Comparison of ENCODE assay signal across 28 cellular contexts in genomic region chr3:2090095-2090494, GRCh38.
"Had no signal": no experiment of that assay in that cellular context is flagged by ENCODE, and none has a peak within 500 bp of the region (broad histone marks: within the 10 kb centered on the region; RNA-seq: fewer than 3 reads in every experiment).

No MANE protein-coding gene starts in this region.

- H3K36me3 Mint-ChIP-seq: stimulated activated effector memory CD8-positive, alpha-beta T cell treated with anti-CD3 and anti-CD28 coated beads, Interleukin-12 subunit alpha, Interleukin-12 subunit beta, amount 100 ng/mL, for 72 hours; stimulated activated memory B cell treated with anti-CD40 and anti-IgM and Interleukin-4, amounts not matched to agents 10 μg/mL and 1 μg/mL and 100 μg/mL, for 72 hours; stimulated activated naive B cell treated with anti-CD40 and anti-IgM and Interleukin-4, amounts not matched to agents 10 μg/mL and 1 μg/mL and 100 μg/mL, for 72 hours; type B pancreatic cell had no signal

- H3K4me1 Mint-ChIP-seq: stimulated activated effector memory CD8-positive, alpha-beta T cell treated with anti-CD3 and anti-CD28 coated beads, Interleukin-12 subunit alpha, Interleukin-12 subunit beta, amount 100 ng/mL, for 72 hours; stimulated activated memory B cell treated with anti-CD40 and anti-IgM and Interleukin-4, amounts not matched to agents 10 μg/mL and 1 μg/mL and 100 μg/mL, for 72 hours; stimulated activated naive B cell treated with anti-CD40 and anti-IgM and Interleukin-4, amounts not matched to agents 10 μg/mL and 1 μg/mL and 100 μg/mL, for 72 hours; stimulated activated naive CD8-positive, alpha-beta T cell treated with anti-CD3 and anti-CD28 coated beads, Interleukin-15, amount 100 ng/mL, for 72 hours had no signal

- H3K4me3 ChIP-seq: stomach, suprapubic skin, testis, thoracic aorta, thyroid gland, tibial artery, tibial nerve, transverse colon, upper lobe of left lung, upper lobe of right lung, uterus, vagina had no signal

- H3K27me3 ChIP-seq: stomach, suprapubic skin, testis, thyroid gland, tibial artery, tibial nerve, transverse colon, upper lobe of left lung, uterus, vagina had no signal

- DNase-seq: stimulated activated CD4-positive, alpha-beta T cell treated with anti-CD3 and anti-CD28 coated beads, Interleukin-2, amount 100 ng/mL, for 48 hours; stimulated activated CD4-positive, alpha-beta T cell treated with anti-CD3 and anti-CD28 coated beads, Interleukin-4, amount 100 ng/mL, for 1 hour; stimulated activated CD4-positive, alpha-beta T cell treated with anti-CD3 and anti-CD28 coated beads, Interleukin-4, amount 100 ng/mL, for 24 hours; stimulated activated CD4-positive, alpha-beta T cell treated with anti-CD3 and anti-CD28 coated beads, Interleukin-4, amount 100 ng/mL, for 4 hours; stimulated activated CD8-positive, alpha-beta memory T cell treated with anti-CD3 and anti-CD28 coated beads, Interleukin-4, amount 100 ng/mL, for 48 hours; stimulated activated naive B cell treated with anti-CD40 and anti-IgM and Interleukin-4, amounts not matched to agents 10 μg/mL and 1 μg/mL and 100 μg/mL, for 72 hours; stimulated activated naive CD4-positive, alpha-beta T cell; stimulated activated naive CD4-positive, alpha-beta T cell treated with Interleukin-2 at 50 U/mL for 16 hours; stimulated activated naive CD8-positive, alpha-beta T cell treated with anti-CD3 and anti-CD28 coated beads, Interleukin-15, amount 100 ng/mL, for 72 hours; stimulated activated naive CD8-positive, alpha-beta T cell treated with anti-CD3 and anti-CD28 coated beads, Interleukin-15, Interleukin-2, amounts not matched to agents 100 U/mL and 50 U/mL, for 24 hours; stomach; substantia nigra; testis; thyroid gland; tibial artery; transverse colon; trophoblast cell; upper lobe of left lung; upper lobe of right lung; uterus had no signal

- H3K27me3 Mint-ChIP-seq: stimulated activated memory B cell treated with anti-CD40 and anti-IgM and Interleukin-4, amounts not matched to agents 10 μg/mL and 1 μg/mL and 100 μg/mL, for 72 hours; stimulated activated naive B cell treated with anti-CD40 and anti-IgM and Interleukin-4, amounts not matched to agents 10 μg/mL and 1 μg/mL and 100 μg/mL, for 72 hours had no signal

- H3K4me3 Mint-ChIP-seq: stimulated activated effector memory CD8-positive, alpha-beta T cell treated with anti-CD3 and anti-CD28 coated beads, Interleukin-12 subunit alpha, Interleukin-12 subunit beta, amount 100 ng/mL, for 72 hours; stimulated activated memory B cell treated with anti-CD40 and anti-IgM and Interleukin-4, amounts not matched to agents 10 μg/mL and 1 μg/mL and 100 μg/mL, for 72 hours; stimulated activated naive B cell treated with anti-CD40 and anti-IgM and Interleukin-4, amounts not matched to agents 10 μg/mL and 1 μg/mL and 100 μg/mL, for 72 hours; stimulated activated naive CD8-positive, alpha-beta T cell treated with anti-CD3 and anti-CD28 coated beads, Interleukin-15, amount 100 ng/mL, for 72 hours; stimulated activated naive CD8-positive, alpha-beta T cell treated with anti-CD3 and anti-CD28 coated beads, Interleukin-15, Interleukin-2, amounts not matched to agents 100 ng/mL and 50 ng/mL, for 24 hours; type B pancreatic cell had no signal

- H3K36me3 ChIP-seq: stomach, suprapubic skin, thoracic aorta, thyroid gland, tibial artery, tibial nerve, transverse colon, upper lobe of left lung, upper lobe of right lung, uterus, vagina had no signal

- H3K27ac Mint-ChIP-seq: stimulated activated effector memory CD8-positive, alpha-beta T cell treated with anti-CD3 and anti-CD28 coated beads, Interleukin-12 subunit alpha, Interleukin-12 subunit beta, amount 100 ng/mL, for 72 hours; stimulated activated memory B cell treated with anti-CD40 and anti-IgM and Interleukin-4, amounts not matched to agents 10 μg/mL and 1 μg/mL and 100 μg/mL, for 72 hours; stimulated activated naive B cell treated with anti-CD40 and anti-IgM and Interleukin-4, amounts not matched to agents 10 μg/mL and 1 μg/mL and 100 μg/mL, for 72 hours; stimulated activated naive CD8-positive, alpha-beta T cell treated with anti-CD3 and anti-CD28 coated beads, Interleukin-15, amount 100 ng/mL, for 72 hours; stimulated activated naive CD8-positive, alpha-beta T cell treated with anti-CD3 and anti-CD28 coated beads, Interleukin-15, Interleukin-2, amounts not matched to agents 100 ng/mL and 50 ng/mL, for 24 hours; type B pancreatic cell had no signal

- H3K9me3 Mint-ChIP-seq: stimulated activated naive CD8-positive, alpha-beta T cell treated with anti-CD3 and anti-CD28 coated beads, Interleukin-15, Interleukin-2, amounts not matched to agents 100 ng/mL and 50 ng/mL, for 24 hours had no signal

- ATAC-seq: stimulated activated effector memory CD8-positive, alpha-beta T cell treated with anti-CD3 and anti-CD28 coated beads, Interleukin-12 subunit alpha, Interleukin-12 subunit beta, amount 100 ng/mL, for 72 hours; stimulated activated memory B cell treated with anti-CD40 and anti-IgM and Interleukin-4, amounts not matched to agents 10 μg/mL and 1 μg/mL and 100 μg/mL, for 72 hours; stimulated activated naive B cell treated with anti-CD40 and anti-IgM and Interleukin-4, amounts not matched to agents 10 μg/mL and 1 μg/mL and 100 μg/mL, for 72 hours; stimulated activated naive CD8-positive, alpha-beta T cell treated with anti-CD3 and anti-CD28 coated beads, Interleukin-15, amount 100 ng/mL, for 72 hours; stimulated activated naive CD8-positive, alpha-beta T cell treated with anti-CD3 and anti-CD28 coated beads, Interleukin-15, Interleukin-2, amounts not matched to agents 100 U/mL and 50 U/mL, for 24 hours; upper lobe of right lung had no signal

- H3K4me1 ChIP-seq: stomach, suprapubic skin, testis, thyroid gland, tibial artery, tibial nerve, transverse colon, upper lobe of left lung, upper lobe of right lung, uterus, vagina had no signal

- H3K27ac ChIP-seq: stomach, suprapubic skin, testis, thoracic aorta, thyroid gland, tibial artery, tibial nerve, transverse colon, upper lobe of left lung, upper lobe of right lung, uterus, vagina had no signal

- H3K9me3 ChIP-seq: suprapubic skin, testis, thoracic aorta, thyroid gland, tibial artery, tibial nerve, transverse colon, upper lobe of right lung, uterus, vagina had no signal
